1 cellular context compared by ENCODE assay signal in the genomic region with DNA sequence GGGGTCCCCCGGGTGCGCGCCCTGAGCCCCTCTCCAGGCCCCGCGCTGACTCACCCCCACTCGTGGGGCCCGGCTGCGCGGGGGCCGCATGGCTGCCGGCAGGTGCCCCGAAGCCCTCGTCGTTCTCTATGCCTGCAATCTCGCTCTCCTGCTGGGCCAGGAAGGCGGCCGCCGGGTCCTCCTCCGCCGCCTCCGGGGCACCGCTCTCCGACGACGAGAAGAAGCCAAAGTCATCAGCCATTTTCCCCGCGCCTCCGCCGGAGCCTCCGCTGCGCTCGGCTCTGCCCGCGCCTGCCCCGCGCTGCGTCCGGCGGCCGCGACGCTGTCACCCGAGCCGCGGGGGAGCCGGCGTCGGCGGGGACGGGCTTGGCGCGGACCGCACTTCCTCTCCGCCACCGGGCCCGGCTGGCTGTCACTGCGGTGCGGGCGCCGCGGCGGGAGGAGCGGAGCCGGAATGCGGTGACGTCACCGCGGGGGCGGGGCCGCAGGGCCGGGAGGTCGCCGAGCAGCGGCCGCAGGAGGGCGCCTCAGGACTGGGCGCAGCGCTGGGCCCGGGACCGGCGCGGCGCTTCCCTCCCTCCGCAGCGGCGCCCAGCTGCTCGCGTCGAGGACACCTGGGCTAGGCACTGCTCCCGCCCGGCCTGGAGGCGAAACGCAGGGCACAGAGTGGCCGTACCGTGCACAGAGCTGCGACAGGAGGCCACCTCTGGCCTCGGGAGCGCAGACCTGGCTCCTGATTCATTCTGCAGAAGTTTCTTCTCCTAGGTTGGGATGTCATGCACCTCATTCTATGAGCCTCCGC.
TF ChIP-seq lines count a peak whose summit lies in the region.

A gene with protein sequence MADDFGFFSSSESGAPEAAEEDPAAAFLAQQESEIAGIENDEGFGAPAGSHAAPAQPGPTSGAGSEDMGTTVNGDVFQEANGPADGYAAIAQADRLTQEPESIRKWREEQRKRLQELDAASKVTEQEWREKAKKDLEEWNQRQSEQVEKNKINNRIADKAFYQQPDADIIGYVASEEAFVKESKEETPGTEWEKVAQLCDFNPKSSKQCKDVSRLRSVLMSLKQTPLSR (minus strand): TSS at position 417 of the 802 bp plus-strand sequence. CDS start 176 bp downstream, at position 241.

TF ChIP-seq in HepG2, 621 proteins besides CTCF, POLR2A, EP300 and RAD21 (continued from another document and continues in another):
- TF ChIP-seq, protein P1, sequence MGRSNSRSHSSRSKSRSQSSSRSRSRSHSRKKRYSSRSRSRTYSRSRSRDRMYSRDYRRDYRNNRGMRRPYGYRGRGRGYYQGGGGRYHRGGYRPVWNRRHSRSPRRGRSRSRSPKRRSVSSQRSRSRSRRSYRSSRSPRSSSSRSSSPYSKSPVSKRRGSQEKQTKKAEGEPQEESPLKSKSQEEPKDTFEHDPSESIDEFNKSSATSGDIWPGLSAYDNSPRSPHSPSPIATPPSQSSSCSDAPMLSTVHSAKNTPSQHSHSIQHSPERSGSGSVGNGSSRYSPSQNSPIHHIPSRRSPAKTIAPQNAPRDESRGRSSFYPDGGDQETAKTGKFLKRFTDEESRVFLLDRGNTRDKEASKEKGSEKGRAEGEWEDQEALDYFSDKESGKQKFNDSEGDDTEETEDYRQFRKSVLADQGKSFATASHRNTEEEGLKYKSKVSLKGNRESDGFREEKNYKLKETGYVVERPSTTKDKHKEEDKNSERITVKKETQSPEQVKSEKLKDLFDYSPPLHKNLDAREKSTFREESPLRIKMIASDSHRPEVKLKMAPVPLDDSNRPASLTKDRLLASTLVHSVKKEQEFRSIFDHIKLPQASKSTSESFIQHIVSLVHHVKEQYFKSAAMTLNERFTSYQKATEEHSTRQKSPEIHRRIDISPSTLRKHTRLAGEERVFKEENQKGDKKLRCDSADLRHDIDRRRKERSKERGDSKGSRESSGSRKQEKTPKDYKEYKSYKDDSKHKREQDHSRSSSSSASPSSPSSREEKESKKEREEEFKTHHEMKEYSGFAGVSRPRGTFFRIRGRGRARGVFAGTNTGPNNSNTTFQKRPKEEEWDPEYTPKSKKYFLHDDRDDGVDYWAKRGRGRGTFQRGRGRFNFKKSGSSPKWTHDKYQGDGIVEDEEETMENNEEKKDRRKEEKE (IDR thresholded peaks at IDR 0.05): no peak
- no peak for TF ChIP-seq ZNF605 (CRISPR knock-in tag; IDR thresholded peaks at IDR 0.05)
- 0 out of 2 replicates have a peak, but pooled peaks have one; percentile 25 for TF ChIP-seq ZNF761 (CRISPR knock-in tag; conservative IDR thresholded peaks at IDR 0.05)
- TF ChIP-seq ZNF138 (CRISPR knock-in tag; IDR thresholded peaks at IDR 0.05; ENCODE audit: low read depth): peak; percentile 82; the same call in 1 of the 2 replicates
- TF ChIP-seq ZNF713 (CRISPR knock-in tag; IDR thresholded peaks at IDR 0.05): no peak
- TF ChIP-seq ZNF720 (CRISPR knock-in tag; IDR thresholded peaks at IDR 0.05): no peak
- no peak for TF ChIP-seq MAFK (conservative IDR thresholded peaks at IDR 0.05 in 1 of 2, IDR thresholded peaks at IDR 0.05 in 1 of 2; ENCODE audit: low read length in 2 of 2)
- TF ChIP-seq, protein P2, sequence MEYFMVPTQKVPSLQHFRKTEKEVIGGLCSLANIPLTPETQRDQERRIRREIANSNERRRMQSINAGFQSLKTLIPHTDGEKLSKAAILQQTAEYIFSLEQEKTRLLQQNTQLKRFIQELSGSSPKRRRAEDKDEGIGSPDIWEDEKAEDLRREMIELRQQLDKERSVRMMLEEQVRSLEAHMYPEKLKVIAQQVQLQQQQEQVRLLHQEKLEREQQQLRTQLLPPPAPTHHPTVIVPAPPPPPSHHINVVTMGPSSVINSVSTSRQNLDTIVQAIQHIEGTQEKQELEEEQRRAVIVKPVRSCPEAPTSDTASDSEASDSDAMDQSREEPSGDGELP (IDR thresholded peaks at IDR 0.05; ENCODE audit: borderline replicate concordance, low read depth): peak; percentile 89
- TF ChIP-seq ZC3H4 (CRISPR knock-in tag; IDR thresholded peaks at IDR 0.05; ENCODE audit: borderline replicate concordance): 0 out of 2 replicates have a peak, but pooled peaks have one; percentile 36
- TF ChIP-seq ZBTB42 (CRISPR knock-in tag; IDR thresholded peaks at IDR 0.05): no peak
- TF ChIP-seq NCOA5 (CRISPR knock-in tag; IDR thresholded peaks at IDR 0.05): no peak
- TF ChIP-seq ETV6 (CRISPR knock-in tag; conservative IDR thresholded peaks at IDR 0.05): no peak
- no peak; the same call in 1 of the 2 replicates for TF ChIP-seq SAFB2 (CRISPR knock-in tag; IDR thresholded peaks at IDR 0.05; ENCODE audit: borderline replicate concordance, low read depth)
- TF ChIP-seq PTBP1 (IDR thresholded peaks at IDR 0.05; ENCODE audit: low read depth, low read length, poor library complexity, severe bottlenecking): no peak
- TF ChIP-seq, protein P3, sequence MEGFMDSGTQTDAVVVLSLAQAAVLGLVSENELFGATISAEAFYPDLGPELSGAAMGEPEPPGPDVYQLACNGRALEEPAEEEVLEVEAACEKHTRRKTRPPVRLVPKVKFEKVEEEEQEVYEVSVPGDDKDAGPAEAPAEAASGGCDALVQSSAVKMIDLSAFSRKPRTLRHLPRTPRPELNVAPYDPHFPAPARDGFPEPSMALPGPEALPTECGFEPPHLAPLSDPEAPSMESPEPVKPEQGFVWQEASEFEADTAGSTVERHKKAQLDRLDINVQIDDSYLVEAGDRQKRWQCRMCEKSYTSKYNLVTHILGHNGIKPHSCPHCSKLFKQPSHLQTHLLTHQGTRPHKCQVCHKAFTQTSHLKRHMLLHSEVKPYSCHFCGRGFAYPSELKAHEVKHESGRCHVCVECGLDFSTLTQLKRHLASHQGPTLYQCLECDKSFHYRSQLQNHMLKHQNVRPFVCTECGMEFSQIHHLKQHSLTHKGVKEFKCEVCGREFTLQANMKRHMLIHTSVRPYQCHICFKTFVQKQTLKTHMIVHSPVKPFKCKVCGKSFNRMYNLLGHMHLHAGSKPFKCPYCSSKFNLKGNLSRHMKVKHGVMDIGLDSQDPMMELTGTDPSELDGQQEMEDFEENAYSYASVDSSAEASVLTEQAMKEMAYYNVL (CRISPR knock-in tag; IDR thresholded peaks at IDR 0.05; ENCODE audit: borderline replicate concordance): 0 out of 2 replicates have a peak, but pooled peaks have one; percentile 40
- peak; percentile 66 for TF ChIP-seq NR2C2 (CRISPR knock-in tag; IDR thresholded peaks at IDR 0.05; ENCODE audit: borderline replicate concordance)
- TF ChIP-seq, protein P4, sequence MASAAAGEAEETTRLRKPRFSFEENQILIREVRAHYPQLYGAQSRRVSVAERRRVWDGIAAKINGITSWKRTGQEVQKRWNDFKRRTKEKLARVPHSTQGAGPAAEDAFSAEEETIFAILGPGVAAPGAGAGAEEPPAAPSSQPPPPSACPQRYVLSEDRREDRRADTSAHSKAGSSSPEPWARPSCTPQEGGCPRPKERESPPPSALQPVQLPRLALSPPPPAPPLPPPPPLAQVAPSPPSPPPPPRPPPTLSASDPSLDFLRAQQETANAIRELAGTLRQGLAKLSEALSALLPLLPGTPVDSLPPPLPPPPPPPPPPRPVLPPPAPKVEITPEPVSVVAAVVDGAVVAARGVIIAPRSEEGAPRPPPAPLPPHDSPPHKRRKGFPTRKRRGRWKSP (CRISPR knock-in tag; IDR thresholded peaks at IDR 0.05): peak; percentile 84; the same call in 1 of the 2 replicates
- TF ChIP-seq POLR2AphosphoS2 (IDR thresholded peaks at IDR 0.05; ENCODE audit: low read depth, low read length): no peak
- TF ChIP-seq, protein P5, sequence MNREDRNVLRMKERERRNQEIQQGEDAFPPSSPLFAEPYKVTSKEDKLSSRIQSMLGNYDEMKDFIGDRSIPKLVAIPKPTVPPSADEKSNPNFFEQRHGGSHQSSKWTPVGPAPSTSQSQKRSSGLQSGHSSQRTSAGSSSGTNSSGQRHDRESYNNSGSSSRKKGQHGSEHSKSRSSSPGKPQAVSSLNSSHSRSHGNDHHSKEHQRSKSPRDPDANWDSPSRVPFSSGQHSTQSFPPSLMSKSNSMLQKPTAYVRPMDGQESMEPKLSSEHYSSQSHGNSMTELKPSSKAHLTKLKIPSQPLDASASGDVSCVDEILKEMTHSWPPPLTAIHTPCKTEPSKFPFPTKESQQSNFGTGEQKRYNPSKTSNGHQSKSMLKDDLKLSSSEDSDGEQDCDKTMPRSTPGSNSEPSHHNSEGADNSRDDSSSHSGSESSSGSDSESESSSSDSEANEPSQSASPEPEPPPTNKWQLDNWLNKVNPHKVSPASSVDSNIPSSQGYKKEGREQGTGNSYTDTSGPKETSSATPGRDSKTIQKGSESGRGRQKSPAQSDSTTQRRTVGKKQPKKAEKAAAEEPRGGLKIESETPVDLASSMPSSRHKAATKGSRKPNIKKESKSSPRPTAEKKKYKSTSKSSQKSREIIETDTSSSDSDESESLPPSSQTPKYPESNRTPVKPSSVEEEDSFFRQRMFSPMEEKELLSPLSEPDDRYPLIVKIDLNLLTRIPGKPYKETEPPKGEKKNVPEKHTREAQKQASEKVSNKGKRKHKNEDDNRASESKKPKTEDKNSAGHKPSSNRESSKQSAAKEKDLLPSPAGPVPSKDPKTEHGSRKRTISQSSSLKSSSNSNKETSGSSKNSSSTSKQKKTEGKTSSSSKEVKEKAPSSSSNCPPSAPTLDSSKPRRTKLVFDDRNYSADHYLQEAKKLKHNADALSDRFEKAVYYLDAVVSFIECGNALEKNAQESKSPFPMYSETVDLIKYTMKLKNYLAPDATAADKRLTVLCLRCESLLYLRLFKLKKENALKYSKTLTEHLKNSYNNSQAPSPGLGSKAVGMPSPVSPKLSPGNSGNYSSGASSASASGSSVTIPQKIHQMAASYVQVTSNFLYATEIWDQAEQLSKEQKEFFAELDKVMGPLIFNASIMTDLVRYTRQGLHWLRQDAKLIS (CRISPR knock-in tag; IDR thresholded peaks at IDR 0.05): no peak
- no peak; the same call in 1 of the 2 replicates for TF ChIP-seq RARA (CRISPR knock-in tag; IDR thresholded peaks at IDR 0.05)
- peak; percentile 93 for TF ChIP-seq REPIN1 (CRISPR knock-in tag; IDR thresholded peaks at IDR 0.05; ENCODE audit: borderline replicate concordance, low read depth)
- peak; percentile 3; the same call in 1 of the 2 replicates for TF ChIP-seq SMC3 (IDR thresholded peaks at IDR 0.05; ENCODE audit: low read length)
- TF ChIP-seq, protein P6, sequence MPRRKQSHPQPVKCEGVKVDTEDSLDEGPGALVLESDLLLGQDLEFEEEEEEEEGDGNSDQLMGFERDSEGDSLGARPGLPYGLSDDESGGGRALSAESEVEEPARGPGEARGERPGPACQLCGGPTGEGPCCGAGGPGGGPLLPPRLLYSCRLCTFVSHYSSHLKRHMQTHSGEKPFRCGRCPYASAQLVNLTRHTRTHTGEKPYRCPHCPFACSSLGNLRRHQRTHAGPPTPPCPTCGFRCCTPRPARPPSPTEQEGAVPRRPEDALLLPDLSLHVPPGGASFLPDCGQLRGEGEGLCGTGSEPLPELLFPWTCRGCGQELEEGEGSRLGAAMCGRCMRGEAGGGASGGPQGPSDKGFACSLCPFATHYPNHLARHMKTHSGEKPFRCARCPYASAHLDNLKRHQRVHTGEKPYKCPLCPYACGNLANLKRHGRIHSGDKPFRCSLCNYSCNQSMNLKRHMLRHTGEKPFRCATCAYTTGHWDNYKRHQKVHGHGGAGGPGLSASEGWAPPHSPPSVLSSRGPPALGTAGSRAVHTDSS (CRISPR knock-in tag; conservative IDR thresholded peaks at IDR 0.05): no peak
- 0 out of 2 replicates have a peak, but pooled peaks have one; percentile 34 for TF ChIP-seq KLF11 (CRISPR knock-in tag; IDR thresholded peaks at IDR 0.05)
- no peak; the same call in 1 of the 2 replicates for TF ChIP-seq ZNF274 (CRISPR knock-in tag; IDR thresholded peaks at IDR 0.05)
- TF ChIP-seq ZSCAN22 (CRISPR knock-in tag; IDR thresholded peaks at IDR 0.05): no peak
- no peak for TF ChIP-seq TCF7 (IDR thresholded peaks at IDR 0.05; ENCODE audit: low read depth)
- 0 out of 2 replicates have a peak, but pooled peaks have one; percentile 24 for TF ChIP-seq TARDBP (CRISPR knock-in tag; IDR thresholded peaks at IDR 0.05)
- no peak for TF ChIP-seq HMGA1 (CRISPR knock-in tag; conservative IDR thresholded peaks at IDR 0.05)
- TF ChIP-seq SMYD3 (CRISPR knock-in tag; IDR thresholded peaks at IDR 0.05): no peak
- TF ChIP-seq PITX1 (CRISPR knock-in tag; IDR thresholded peaks at IDR 0.05): no peak
- no peak for TF ChIP-seq NFIB (CRISPR knock-in tag; IDR thresholded peaks at IDR 0.05; ENCODE audit: borderline replicate concordance)
- TF ChIP-seq RFX3 (CRISPR knock-in tag; IDR thresholded peaks at IDR 0.05): no peak
- no peak for TF ChIP-seq PHF5A (CRISPR knock-in tag; IDR thresholded peaks at IDR 0.05; ENCODE audit: low read depth, unreplicated experiment)
- TF ChIP-seq, protein P7, sequence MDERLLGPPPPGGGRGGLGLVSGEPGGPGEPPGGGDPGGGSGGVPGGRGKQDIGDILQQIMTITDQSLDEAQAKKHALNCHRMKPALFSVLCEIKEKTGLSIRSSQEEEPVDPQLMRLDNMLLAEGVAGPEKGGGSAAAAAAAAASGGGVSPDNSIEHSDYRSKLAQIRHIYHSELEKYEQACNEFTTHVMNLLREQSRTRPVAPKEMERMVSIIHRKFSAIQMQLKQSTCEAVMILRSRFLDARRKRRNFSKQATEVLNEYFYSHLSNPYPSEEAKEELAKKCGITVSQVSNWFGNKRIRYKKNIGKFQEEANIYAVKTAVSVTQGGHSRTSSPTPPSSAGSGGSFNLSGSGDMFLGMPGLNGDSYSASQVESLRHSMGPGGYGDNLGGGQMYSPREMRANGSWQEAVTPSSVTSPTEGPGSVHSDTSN (CRISPR knock-in tag; IDR thresholded peaks at IDR 0.05): no peak
- TF ChIP-seq MED1 (CRISPR knock-in tag; IDR thresholded peaks at IDR 0.05): peak; percentile 51; the same call in 1 of the 2 replicates
- no peak for TF ChIP-seq SRSF9 (IDR thresholded peaks at IDR 0.05; ENCODE audit: borderline replicate concordance, insufficient read depth, low read depth, low read length, poor library complexity, severe bottlenecking)
- no peak for TF ChIP-seq CHD4 (IDR thresholded peaks at IDR 0.05; ENCODE audit: borderline replicate concordance, low read length)
- peak; percentile 67; the same call in 1 of the 2 replicates for TF ChIP-seq ZNF441 (CRISPR knock-in tag; IDR thresholded peaks at IDR 0.05; ENCODE audit: borderline replicate concordance)
- no peak for TF ChIP-seq HNF4A (CRISPR knock-in tag; IDR thresholded peaks at IDR 0.05)
- peak; percentile 89 for TF ChIP-seq ATF7-NPFF (CRISPR knock-in tag; IDR thresholded peaks at IDR 0.05; ENCODE audit: low read depth)
- TF ChIP-seq ZNF816 (CRISPR knock-in tag; IDR thresholded peaks at IDR 0.05; ENCODE audit: borderline replicate concordance): no peak; the same call in 1 of the 2 replicates
- 0 out of 2 replicates have a peak, but pooled peaks have one; percentile 58 for TF ChIP-seq ZNF451 (CRISPR knock-in tag; IDR thresholded peaks at IDR 0.05)
- TF ChIP-seq ZKSCAN5 (CRISPR knock-in tag; IDR thresholded peaks at IDR 0.05): no peak
- peak; percentile 67; the same call in 1 of the 2 replicates for TF ChIP-seq HOXA5 (CRISPR knock-in tag; IDR thresholded peaks at IDR 0.05)
- peak; percentile 45; the same call in 1 of the 2 replicates for TF ChIP-seq RFXAP (CRISPR knock-in tag; IDR thresholded peaks at IDR 0.05; ENCODE audit: borderline replicate concordance)
- TF ChIP-seq, protein P8, sequence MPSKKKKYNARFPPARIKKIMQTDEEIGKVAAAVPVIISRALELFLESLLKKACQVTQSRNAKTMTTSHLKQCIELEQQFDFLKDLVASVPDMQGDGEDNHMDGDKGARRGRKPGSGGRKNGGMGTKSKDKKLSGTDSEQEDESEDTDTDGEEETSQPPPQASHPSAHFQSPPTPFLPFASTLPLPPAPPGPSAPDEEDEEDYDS (CRISPR knock-in tag; IDR thresholded peaks at IDR 0.05): 0 out of 2 replicates have a peak, but pooled peaks have one; percentile 20
